10 cellular contexts compared by ENCODE assay signal in the genomic region with DNA sequence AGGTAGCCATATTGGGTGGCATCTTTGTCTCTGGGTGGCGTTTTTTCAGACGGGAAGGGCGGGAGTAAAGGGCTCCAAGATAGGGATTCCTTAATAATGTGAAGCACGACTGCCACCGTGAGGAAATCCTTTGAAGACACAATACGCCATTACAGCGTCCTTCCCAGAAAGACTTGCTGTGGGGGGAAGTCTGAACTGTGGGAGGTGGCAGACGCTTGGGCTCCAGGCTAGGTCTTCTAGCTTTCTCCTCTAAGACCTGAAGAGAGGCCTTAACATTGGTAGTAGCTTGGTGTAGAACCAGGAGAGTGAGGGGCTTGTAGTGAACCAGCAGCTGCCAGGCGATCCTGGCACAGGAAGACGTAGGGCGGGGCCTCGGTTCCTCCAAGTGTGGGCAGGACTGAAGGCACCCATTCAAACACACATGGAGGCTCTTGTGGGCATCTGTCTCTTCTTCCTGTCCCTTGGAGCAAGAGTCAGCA.
A peak's percentile ranks its signal among the peaks of the same experiment; 100 is the strongest.
DNase-seq lines count a peak whose midpoint lies in the region; ATAC-seq, FAIRE-seq and TF ChIP-seq lines count a peak whose summit lies in the region.
"Had no signal": no experiment of that assay in that cellular context is flagged by ENCODE, and none has a peak within 500 bp of the region (broad histone marks: within the 10 kb centered on the region; RNA-seq: fewer than 3 reads in every experiment).

No MANE protein-coding gene starts in this region.

- peaks cover 14% of the 10 kb centered on the region for H3K9me3 Mint-ChIP-seq in osteocyte (ENCODE audit: unreplicated experiment)

- no peak for TF ChIP-seq CTCF in osteocyte (IDR thresholded peaks at IDR 0.05)

- H3K36me3 Mint-ChIP-seq in osteocyte (ENCODE audit: unreplicated experiment), result peaks cover 5% of the 10 kb centered on the region

- ATAC-seq in HG02885 (IDR thresholded peaks at IDR 0.05; ENCODE audit: poor library complexity, unreplicated experiment), result peak; percentile 78

- TF ChIP-seq POLR2A in GM12892 (IDR thresholded peaks at IDR 0.05; ENCODE audit: low read depth, low read length), result no peak

- FAIRE-seq in GM12892 (lab: Jason Lieb, UNC) (peak; percentile 96), HTR-8/SVneo (lab: Jason Lieb, UNC) (no peak)
- FAIRE-seq: GM18507 had no signal

- H3K4me1 Mint-ChIP-seq in osteocyte (ENCODE audit: unreplicated experiment), result no peaks in the 10 kb centered on the region

- no peak overlapping the region for H3K27ac Mint-ChIP-seq in osteocyte (ENCODE audit: unreplicated experiment)
- H3K27ac Mint-ChIP-seq: activated T-cell treated with anti-CD3 and anti-CD28 coated beads, Interleukin-2, amount 50 U/mL, for 72 hours had no signal

- DNase-seq in GM12892 (ENCODE audit: insufficient read length) (no peak), astrocyte of the hippocampus (ENCODE audit: low read depth, low spot score) (peak; percentile 84), osteocyte (ENCODE audit: extremely low spot score, unreplicated experiment) (peak; percentile 68), HTR-8/SVneo (ENCODE audit: insufficient read length, low spot score) (no peak), islet precursor cell (no peak), middle frontal gyrus (ENCODE audit: extremely low spot score, low spot score) (no peak)
- DNase-seq in activated naive CD4-positive, alpha-beta T cell treated with anti-CD3 and anti-CD28 coated beads, Interleukin-2, amount 50 U/mL, for 16 hours, result no peak

- H3K27me3 Mint-ChIP-seq in osteocyte (ENCODE audit: unreplicated experiment), result no peaks in the 10 kb centered on the region

- H3K4me3 Mint-ChIP-seq in osteocyte (ENCODE audit: unreplicated experiment), result no peak overlapping the region

Comparison
In these comparisons a context has a peak if more than half of its experiments do, and no peak if none do; other contexts are left out.
1. DNase-seq: peak in astrocyte of the hippocampus (single experiment) and osteocyte (single experiment); none in GM12892 (single experiment), HTR-8/SVneo (single experiment), islet precursor cell (single experiment), activated naive CD4-positive, alpha-beta T cell treated with anti-CD3 and anti-CD28 coated beads, Interleukin-2, amount 50 U/mL, for 16 hours (single experiment) and middle frontal gyrus (single experiment).